In genomic region chr6:41689171-41690008, GRCh38 we compare ENCODE assay signal across 16 cellular contexts. TPM values are rescaled to one million over a fixed set of nuclear protein-coding genes. Genes with fewer than 3 reads are reported as not detected.
DNase-seq lines count a peak whose midpoint lies in the region; ATAC-seq and TF ChIP-seq lines count a peak whose summit lies in the region.
"Had no signal": no experiment of that assay in that cellular context is flagged by ENCODE, and none has a peak within 500 bp of the region (broad histone marks: within the 10 kb centered on the region; RNA-seq: fewer than 3 reads in every experiment).

No MANE protein-coding gene starts in this region.

- no peaks in the 10 kb centered on the region for H3K9me3 ChIP-seq in HEK293 (ENCODE audit: control insufficient read depth, insufficient read depth, low read depth, low read length)
- H3K9me3 ChIP-seq: SJCRH30 had no signal

- POLR2A ChIA-PET in HEK293 (lab: Yijun Ruan, JAX) (interaction anchor here (0.6 to 1.2 kb wide), 2 partner anchors 45 to 369 kb away, joined by 3 read pairs; no protein-coding TSS in a partner anchor), WTC11 (lab: Charles Lee) (interaction anchor here (1.0 kb wide), 1 partner anchor 321 kb away, joined by 3 read pairs; no protein-coding TSS in a partner anchor)

- no peaks in the 10 kb centered on the region for H3K9me3 Mint-ChIP-seq in WTC11
- no peaks in the 10 kb centered on the region for H3K9me3 Mint-ChIP-seq in stimulated activated effector memory CD8-positive, alpha-beta T cell treated with anti-CD3 and anti-CD28 coated beads, Interleukin-12 subunit alpha, Interleukin-12 subunit beta, amount 100 ng/mL, for 72 hours
- H3K9me3 Mint-ChIP-seq: activated naive CD8-positive, alpha-beta T cell treated with anti-CD3 and anti-CD28 coated beads, Interleukin-2, amount 50 U/mL, for 24 hours; stimulated activated naive CD8-positive, alpha-beta T cell treated with anti-CD3 and anti-CD28 coated beads, Interleukin-15, amount 100 ng/mL, for 72 hours had no signal

- ATAC-seq in WTC11 (no peak), GM19035 (IDR thresholded peaks at IDR 0.05; ENCODE audit: unreplicated experiment) (no peak), GM18520 (IDR thresholded peaks at IDR 0.05; ENCODE audit: unreplicated experiment) (no peak), GM18517 (IDR thresholded peaks at IDR 0.05; ENCODE audit: unreplicated experiment) (no peak)
- no peak for ATAC-seq in stimulated activated effector memory CD8-positive, alpha-beta T cell treated with anti-CD3 and anti-CD28 coated beads, Interleukin-12 subunit alpha, Interleukin-12 subunit beta, amount 100 ng/mL, for 72 hours
- ATAC-seq: activated naive CD8-positive, alpha-beta T cell treated with anti-CD3 and anti-CD28 coated beads, Interleukin-2, amount 50 U/mL, for 24 hours; stimulated activated naive CD8-positive, alpha-beta T cell treated with anti-CD3 and anti-CD28 coated beads, Interleukin-15, amount 100 ng/mL, for 72 hours had no signal

- CTCF ChIA-PET in HEK293 (lab: Yijun Ruan, JAX) (interaction anchor here (0.5 to 8.7 kb wide), 8 partner anchors 16 to 626 kb away, joined by 3 to 266 read pairs (median 4); no protein-coding TSS in a partner anchor), WTC11 (lab: Charles Lee) (interaction anchor here (0.7 to 6.6 kb wide), 6 partner anchors 8 to 318 kb away, joined by 3 to 152 read pairs (median 12); no protein-coding TSS in a partner anchor)

- H3K27ac Mint-ChIP-seq in WTC11: no peak overlapping the region
- peak overlapping the region; percentile 78 for H3K27ac Mint-ChIP-seq in stimulated activated effector memory CD8-positive, alpha-beta T cell treated with anti-CD3 and anti-CD28 coated beads, Interleukin-12 subunit alpha, Interleukin-12 subunit beta, amount 100 ng/mL, for 72 hours
- H3K27ac Mint-ChIP-seq: activated naive CD8-positive, alpha-beta T cell treated with anti-CD3 and anti-CD28 coated beads, Interleukin-2, amount 50 U/mL, for 24 hours had no signal

- no peak for TF ChIP-seq CTCF in HEK293 (tag by site-specific recombination; IDR thresholded peaks at IDR 0.05)
- no peak for TF ChIP-seq CTCF in WTC11 (IDR thresholded peaks at IDR 0.05)
- no peak for TF ChIP-seq CTCF in fibroblast of the aortic adventitia (IDR thresholded peaks at IDR 0.05; ENCODE audit: insufficient read depth, low read length)

- H3K27ac ChIP-seq in HEK293 (ENCODE audit: extremely low read depth, low read depth, low read length): no peak overlapping the region
- H3K27ac ChIP-seq: SJCRH30 had no signal

- H3K36me3 Mint-ChIP-seq in WTC11: no peaks in the 10 kb centered on the region
- H3K36me3 Mint-ChIP-seq in stimulated activated effector memory CD8-positive, alpha-beta T cell treated with anti-CD3 and anti-CD28 coated beads, Interleukin-12 subunit alpha, Interleukin-12 subunit beta, amount 100 ng/mL, for 72 hours: peaks cover 23% of the 10 kb centered on the region

- H3K4me3 Mint-ChIP-seq in WTC11: no peak overlapping the region
- H3K4me3 Mint-ChIP-seq in stimulated activated effector memory CD8-positive, alpha-beta T cell treated with anti-CD3 and anti-CD28 coated beads, Interleukin-12 subunit alpha, Interleukin-12 subunit beta, amount 100 ng/mL, for 72 hours: no peak overlapping the region
- H3K4me3 Mint-ChIP-seq: activated naive CD8-positive, alpha-beta T cell treated with anti-CD3 and anti-CD28 coated beads, Interleukin-2, amount 50 U/mL, for 24 hours; stimulated activated naive CD8-positive, alpha-beta T cell treated with anti-CD3 and anti-CD28 coated beads, Interleukin-15, amount 100 ng/mL, for 72 hours had no signal

- peaks cover 19% of the 10 kb centered on the region for H3K4me1 Mint-ChIP-seq in WTC11
- H3K4me1 Mint-ChIP-seq in stimulated activated effector memory CD8-positive, alpha-beta T cell treated with anti-CD3 and anti-CD28 coated beads, Interleukin-12 subunit alpha, Interleukin-12 subunit beta, amount 100 ng/mL, for 72 hours: peaks cover 15% of the 10 kb centered on the region
- H3K4me1 Mint-ChIP-seq: activated naive CD8-positive, alpha-beta T cell treated with anti-CD3 and anti-CD28 coated beads, Interleukin-2, amount 50 U/mL, for 24 hours had no signal

- no peaks in the 10 kb centered on the region for H3K36me3 ChIP-seq in HEK293 (ENCODE audit: control insufficient read depth in 2 of 2, insufficient read depth in 1 of 2, low read length in 2 of 2)
- H3K36me3 ChIP-seq: SJCRH30 had no signal

- DNase-seq in WTC11 (ENCODE audit: low spot score) (peak; percentile 4), fibroblast of the aortic adventitia (ENCODE audit: low read depth) (peak; percentile 24), OCI-M1 (lab: John Stamatoyannopoulos, UW) (no peak)
- DNase-seq in stimulated activated effector memory CD8-positive, alpha-beta T cell treated with anti-CD3 and anti-CD28 coated beads, Interleukin-12 subunit alpha, Interleukin-12 subunit beta, amount 100 ng/mL, for 72 hours (ENCODE audit: low spot score in 2 of 2): no peak
- DNase-seq: activated CD8-positive, alpha-beta memory T cell treated with anti-CD3 and anti-CD28 coated beads, Interleukin-2, amount 50 U/mL, for 4 hours; activated naive CD8-positive, alpha-beta T cell treated with anti-CD3 and anti-CD28 coated beads, Interleukin-2, amount 50 U/mL, for 24 hours; Calu3; midbrain; NCI-H748 treated with DMSO at 0.1 percent for 48 hours; SJCRH30; stimulated activated CD4-positive, alpha-beta T cell treated with anti-CD3 and anti-CD28 coated beads, Interleukin-2, amount 100 ng/mL, for 48 hours; stimulated activated naive CD8-positive, alpha-beta T cell treated with anti-CD3 and anti-CD28 coated beads, Interleukin-15, amount 100 ng/mL, for 72 hours had no signal

- peaks cover 6% of the 10 kb centered on the region for H3K27me3 Mint-ChIP-seq in WTC11 (ENCODE audit: low read depth)
- H3K27me3 Mint-ChIP-seq: activated naive CD8-positive, alpha-beta T cell treated with anti-CD3 and anti-CD28 coated beads, Interleukin-2, amount 50 U/mL, for 24 hours; stimulated activated naive CD8-positive, alpha-beta T cell treated with anti-CD3 and anti-CD28 coated beads, Interleukin-15, amount 100 ng/mL, for 72 hours had no signal

- no peaks in the 10 kb centered on the region for H3K4me1 ChIP-seq in HEK293 (ENCODE audit: control insufficient read depth, insufficient read depth, low read length)
- H3K4me1 ChIP-seq: SJCRH30 had no signal

- H3K4me3 ChIP-seq in HEK293 (ENCODE audit: low read depth, low read length) (no peak overlapping the region), fibroblast of the aortic adventitia (ENCODE audit: low read depth, low read length) (no peak overlapping the region)
- H3K4me3 ChIP-seq: SJCRH30 had no signal

TF ChIP-seq in HEK293, 187 proteins besides CTCF, POLR2A, EP300 and RAD21 (continues in another document):
- TF ChIP-seq ZNF664 (tag by site-specific recombination; IDR thresholded peaks at IDR 0.05) (no peak), ZNF398 (tag by site-specific recombination; IDR thresholded peaks at IDR 0.05) (peak; percentile 58)

TF ChIP-seq in WTC11, 78 proteins besides CTCF, POLR2A, EP300 and RAD21 (continues in another document):
- no peak for TF ChIP-seq PRDM15 (CRISPR knock-in tag; IDR thresholded peaks at IDR 0.05)
- no peak for TF ChIP-seq ZNF416 (CRISPR knock-in tag; IDR thresholded peaks at IDR 0.05)
- no peak for TF ChIP-seq IRF1 (CRISPR knock-in tag; IDR thresholded peaks at IDR 0.05)
- TF ChIP-seq ZNF232 (CRISPR knock-in tag; IDR thresholded peaks at IDR 0.05): no peak
- TF ChIP-seq GABPB1 (CRISPR knock-in tag; IDR thresholded peaks at IDR 0.05): no peak
- TF ChIP-seq RELA (CRISPR knock-in tag; IDR thresholded peaks at IDR 0.05; ENCODE audit: borderline replicate concordance): no peak

RNA-seq across cellular contexts. Expression of gene TFEB, which starts 46.0 kb away (rescaled TPM):
- total RNA-seq in WTC11 (2021) (3.1 to 3.9 TPM (median 3.3 TPM) in 3 replicates), fibroblast of the aortic adventitia (ENCODE audit: low replicate concordance) (5.1 and 6.8 TPM in 2 replicates)

RNA-seq across cellular contexts. Expression of gene MDFI, which starts 51.1 kb away (rescaled TPM):
- total RNA-seq in WTC11 (2021) (63.2 to 86.2 TPM (median 74.6 TPM) in 3 replicates), fibroblast of the aortic adventitia (ENCODE audit: low replicate concordance) (0.09 TPM in 1 of 2 replicates, not detected in the other)

RNA-seq across cellular contexts. Expression of gene PGC, which starts 57.8 kb away (rescaled TPM):
- total RNA-seq in WTC11 (2021) (0.55 to 0.63 TPM (median 0.62 TPM) in 3 replicates), fibroblast of the aortic adventitia (ENCODE audit: low replicate concordance) (not detected in 2 replicates)
- total RNA-seq: Calu3, SJCRH30 had no signal

Comparison
In these comparisons a context has a peak if more than half of its experiments do, and no peak if none do; other contexts are left out.
1. DNase-seq: peak in WTC11 (single experiment) and fibroblast of the aortic adventitia (single experiment); none in stimulated activated effector memory CD8-positive, alpha-beta T cell treated with anti-CD3 and anti-CD28 coated beads, Interleukin-12 subunit alpha, Interleukin-12 subunit beta, amount 100 ng/mL, for 72 hours (0 of 2) and OCI-M1 (single experiment).
2. RNA of gene MDFI, which starts 51.1 kb away (total RNA-seq): 63.2 to 86.2 TPM in WTC11; 0.09 TPM in fibroblast of the aortic adventitia; every median in the first group is over 10 times any median in the second.
3. Of the 8 proteins assayed by ChIP-seq in both HEK293 and WTC11: peak only in HEK293: ATF2; only in WTC11: none; in both: none; in neither: 7.